8 cellular contexts compared by ENCODE assay signal in the genomic region with DNA sequence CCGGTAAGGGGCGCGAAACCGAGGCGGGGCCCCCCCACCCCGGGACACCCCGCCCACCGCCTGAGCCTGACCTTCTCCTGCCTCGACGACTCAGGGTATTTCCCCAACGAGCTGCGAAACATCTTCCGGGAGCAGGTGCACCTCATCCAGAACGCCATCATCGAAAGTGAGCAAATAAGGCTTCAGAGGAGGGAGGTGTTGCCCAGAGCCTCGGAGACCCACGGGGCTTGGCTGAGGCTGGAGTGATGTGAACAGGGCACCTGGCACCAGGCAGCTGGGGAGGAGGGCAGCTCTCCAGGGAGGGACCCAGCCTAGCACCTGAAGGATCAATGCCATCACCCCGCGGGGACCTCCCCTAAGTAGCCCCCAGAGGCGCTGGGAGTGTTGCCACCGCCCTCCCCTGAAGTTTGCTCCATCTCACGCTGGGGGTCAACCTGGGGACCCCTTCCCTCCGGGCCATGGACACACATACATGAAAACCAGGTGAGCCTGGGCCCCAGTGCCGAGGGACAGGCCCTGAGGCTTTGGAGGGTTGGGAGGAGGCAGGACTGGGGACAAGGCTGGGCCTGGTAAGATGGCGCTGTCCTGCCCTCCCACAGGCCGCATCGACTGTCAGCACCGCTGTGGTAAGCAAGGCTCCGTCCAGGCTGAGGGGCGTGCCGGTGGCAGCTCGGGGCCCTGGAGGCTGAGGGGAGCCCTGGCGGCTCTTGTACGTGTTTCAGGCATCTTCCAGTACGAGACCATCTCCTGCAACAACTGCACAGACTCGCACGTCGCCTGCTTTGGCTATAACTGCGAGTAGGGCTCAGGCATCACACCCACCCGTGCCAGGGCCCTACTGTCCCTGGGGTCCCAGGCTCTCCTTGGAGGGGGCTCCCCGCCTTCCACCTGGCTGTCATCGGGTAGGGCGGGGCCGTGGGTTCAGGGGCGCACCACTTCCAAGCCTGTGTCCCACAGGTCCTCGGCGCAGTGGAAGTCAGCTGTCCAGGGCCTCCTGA. TPM values are rescaled to one million over a fixed set of nuclear protein-coding genes. Genes with fewer than 3 reads are reported as not detected.
DNase-seq lines count a peak whose midpoint lies in the region; ATAC-seq, FAIRE-seq and TF ChIP-seq lines count a peak whose summit lies in the region.

No MANE protein-coding gene starts in this region.

- ATAC-seq in GM18907 (IDR thresholded peaks at IDR 0.05; ENCODE audit: unreplicated experiment) (peak; percentile 0), RWPE2 (ENCODE audit: low read depth) (no peak), GM21717 (IDR thresholded peaks at IDR 0.05; ENCODE audit: unreplicated experiment) (no peak), HG02852 (IDR thresholded peaks at IDR 0.05; ENCODE audit: unreplicated experiment) (no peak)
- no peak for ATAC-seq in naive thymus-derived CD4-positive, alpha-beta T cell

- TF ChIP-seq CTCF in 22Rv1 (IDR thresholded peaks at IDR 0.05) (no peak), RWPE2 (IDR thresholded peaks at IDR 0.05; ENCODE audit: poor library complexity, severe bottlenecking) (no peak), bronchial epithelial cell (IDR thresholded peaks at IDR 0.05; ENCODE audit: insufficient read depth, low read length, severe bottlenecking) (no peak)

- intact Hi-C loops in naive thymus-derived CD4-positive, alpha-beta T cell (cut with micrococcal nuclease) = loop anchor here in 1 of 2 donors (2.0 kb wide), 1 partner anchor 445 kb away; the partner anchor contains the start of gene TCF3

- CTCF ChIA-PET in naive thymus-derived CD4-positive, alpha-beta T cell (lab: Charles Lee) = interaction anchor here (0.5 to 1.1 kb wide), 5 partner anchors 46 to 208 kb away, joined by 3 read pairs; no protein-coding TSS in a partner anchor

- H3K4me3 Mint-ChIP-seq in naive thymus-derived CD4-positive, alpha-beta T cell = peak overlapping the region; percentile 76 to 98 (median 90)

- H3K27ac ChIP-seq in 22Rv1 (peak overlapping the region; percentile 88), RWPE2 (ENCODE audit: poor library complexity, severe bottlenecking) (no peak overlapping the region)
- peak overlapping the region; percentile 64 for H3K27ac ChIP-seq in naive thymus-derived CD4-positive, alpha-beta T cell (ENCODE audit: low read depth, low read length)

- H3K4me3 ChIP-seq in RWPE2 (ENCODE audit: severe bottlenecking) (peak overlapping the region; percentile 28), bronchial epithelial cell (ENCODE audit: low read depth, low read length) (peak overlapping the region; percentile 42)
- peak overlapping the region; percentile 81 for H3K4me3 ChIP-seq in naive thymus-derived CD4-positive, alpha-beta T cell (ENCODE audit: low read length)

- peaks cover 15 to 27% (median 23%) of the 10 kb centered on the region in 7 donors for H3K4me1 Mint-ChIP-seq in naive thymus-derived CD4-positive, alpha-beta T cell

- no peaks in the 10 kb centered on the region for H3K27me3 ChIP-seq in RWPE2 (ENCODE audit: insufficient read depth, poor library complexity, severe bottlenecking)
- H3K27me3 ChIP-seq in bronchial epithelial cell (ENCODE audit: control insufficient read depth, insufficient read depth, low read length) = no peaks in the 10 kb centered on the region
- H3K27me3 ChIP-seq in naive thymus-derived CD4-positive, alpha-beta T cell (ENCODE audit: control insufficient read depth in 2 of 2, insufficient read depth in 2 of 2, low read length in 2 of 2) = no peaks in the 10 kb centered on the region

- H3K27me3 Mint-ChIP-seq in naive thymus-derived CD4-positive, alpha-beta T cell = no peaks in the 10 kb centered on the region

- peaks cover 9% of the 10 kb centered on the region for H3K4me1 ChIP-seq in RWPE2 (ENCODE audit: insufficient read depth, poor library complexity, severe bottlenecking)
- H3K4me1 ChIP-seq in naive thymus-derived CD4-positive, alpha-beta T cell (ENCODE audit: control insufficient read depth in 2 of 2, insufficient read depth in 2 of 2, low read length in 2 of 2) = peaks cover 13% of the 10 kb centered on the region in 2 donors

- peak overlapping the region in 8 of 9 donors; percentile 2 to 92 (median 77) for H3K27ac Mint-ChIP-seq in naive thymus-derived CD4-positive, alpha-beta T cell

- DNase-seq in RWPE2 (ENCODE audit: low spot score) = peak; percentile 52
- DNase-seq in bronchial epithelial cell (ENCODE audit: low read depth) = no peak
- DNase-seq in naive thymus-derived CD4-positive, alpha-beta T cell = peak in 4 of 9 donors; percentile 26 to 75 (median 34)
- DNase-seq in HTR-8/SVneo (ENCODE audit: insufficient read length, low spot score) = no peak

- H3K9me3 Mint-ChIP-seq in naive thymus-derived CD4-positive, alpha-beta T cell = peaks cover 0 to 4% (median 0%) of the 10 kb centered on the region in 11 donors

- H3K36me3 Mint-ChIP-seq in naive thymus-derived CD4-positive, alpha-beta T cell = peaks cover 3 to 24% (median 4%) of the 10 kb centered on the region in 5 donors

- POLR2A ChIA-PET in naive thymus-derived CD4-positive, alpha-beta T cell (lab: Charles Lee) = interaction anchor here (0.7 to 1.3 kb wide), 5 partner anchors 14 to 383 kb away, joined by 3 to 6 read pairs (median 3); partner anchors contain the start of gene GADD45B

- H3K36me3 ChIP-seq in RWPE2 (ENCODE audit: low read depth) (peaks cover 41% of the 10 kb centered on the region), bronchial epithelial cell (ENCODE audit: control insufficient read depth, insufficient read depth, low read length) (peaks cover 18% of the 10 kb centered on the region)
- peaks cover 4 to 29% (median 6%) of the 10 kb centered on the region in 3 experiments for H3K36me3 ChIP-seq in naive thymus-derived CD4-positive, alpha-beta T cell (ENCODE audit: control insufficient read depth in 2 of 3, insufficient read depth in 3 of 3, low read length in 3 of 3)

- no peaks in the 10 kb centered on the region for H3K9me3 ChIP-seq in RWPE2 (ENCODE audit: severe bottlenecking)
- H3K9me3 ChIP-seq in naive thymus-derived CD4-positive, alpha-beta T cell (ENCODE audit: control insufficient read depth in 2 of 3, low read length in 3 of 3) = no peaks in the 10 kb centered on the region

- FAIRE-seq in bronchial epithelial cell (lab: Jason Lieb, UNC) = no peak
- FAIRE-seq in HTR-8/SVneo (lab: Jason Lieb, UNC) = no peak

RNA-seq across cellular contexts. Expression of gene IZUMO4, which starts 0.9 kb away (rescaled TPM):
- 3.7 and 5.9 TPM in 2 replicates for total RNA-seq in bronchial epithelial cell
- total RNA-seq in naive thymus-derived CD4-positive, alpha-beta T cell = 10 to 100 TPM; 12.2 to 26.8 (median 15.7) TPM
- 1 to 10 TPM in 1 of 2 donors, under 1 TPM in 1; 0.73 to 1.9 TPM for polyA plus RNA-seq in naive thymus-derived CD4-positive, alpha-beta T cell

RNA-seq across cellular contexts. Expression of gene MOB3A, which starts 1.5 kb away (rescaled TPM):
- total RNA-seq in bronchial epithelial cell = 15.8 and 19.5 TPM in 2 replicates
- total RNA-seq in naive thymus-derived CD4-positive, alpha-beta T cell = 100 to 1,000 TPM in 4 of 5 experiments, 10 to 100 TPM in 1; 93.2 to 269 (median 117) TPM
- 100 to 1,000 TPM in 1 of 2 donors, 10 to 100 TPM in 1; 49.5 to 114 TPM for polyA plus RNA-seq in naive thymus-derived CD4-positive, alpha-beta T cell

RNA-seq across cellular contexts. Expression of gene MKNK2, which starts 46.6 kb away (rescaled TPM):
- 251 and 1,002 TPM in 2 replicates for total RNA-seq in bronchial epithelial cell
- total RNA-seq in naive thymus-derived CD4-positive, alpha-beta T cell = 100 to 1,000 TPM; 190 to 347 (median 238) TPM
- 10 to 100 TPM; 28.8 to 52.9 TPM for polyA plus RNA-seq in naive thymus-derived CD4-positive, alpha-beta T cell

RNA-seq across cellular contexts. Expression of gene AP3D1, which starts 53.7 kb away (rescaled TPM):
- total RNA-seq in bronchial epithelial cell = 72.1 and 78.3 TPM in 2 replicates
- 100 to 1,000 TPM in 1 of 5 experiments, 10 to 100 TPM in 4; 63.7 to 106 (median 80.3) TPM for total RNA-seq in naive thymus-derived CD4-positive, alpha-beta T cell
- polyA plus RNA-seq in naive thymus-derived CD4-positive, alpha-beta T cell = 10 to 100 TPM; 12.3 to 41.7 TPM

Comparison
In these comparisons a context has a peak if more than half of its experiments do, and no peak if none do; other contexts are left out.
1. H3K4me3 ChIP-seq: peak in every context shown above with its lines; median percentile 81 in naive thymus-derived CD4-positive, alpha-beta T cell; 42 in bronchial epithelial cell; 28 in RWPE2.